In genomic region chr5:66542728-66543127, GRCh38 we compare ENCODE assay signal across 21 cellular contexts.
"Had no signal": no experiment of that assay in that cellular context is flagged by ENCODE, and none has a peak within 500 bp of the region (broad histone marks: within the 10 kb centered on the region; RNA-seq: fewer than 3 reads in every experiment).

No MANE protein-coding gene starts in this region.

- H3K36me3 ChIP-seq: MG63, SJSA1 had no signal

- H3K27me3 ChIP-seq: MG63, SJSA1 had no signal

- H3K4me1 ChIP-seq: SJSA1 had no signal

- FAIRE-seq: RCC 7860 had no signal

- H3K9me3 ChIP-seq: MG63, SJSA1 had no signal

- H3K4me3 ChIP-seq: MG63, SJSA1, SK-N-MC had no signal

- H3K27ac ChIP-seq: SJSA1, SK-N-MC had no signal

- DNase-seq: KBM-7, MG63, NCI-H1092, NCI-H1105 treated with DMSO at 0.1 percent for 48 hours, NCI-H1417 treated with DMSO at 0.1 percent for 48 hours, NCI-H187, NCI-H2029, NCI-H2081 treated with DMSO at 0.1 percent for 48 hours, NCI-H2171, NCI-H226, NCI-H446, NCI-H510A, NCI-H524 treated with DMSO at 0.1 percent for 48 hours, NCI-H69, NCI-H774, Right ventricle myocardium superior, RPMI8226, SIG-M5 had no signal
